Comparison of ENCODE assay signal across 1 cellular context in genomic region chr5:51384281-51384840, GRCh38.
TF ChIP-seq lines count a peak whose summit lies in the region.

No MANE protein-coding gene starts in this region.

TF ChIP-seq in SK-N-SH treated with all-trans-retinoic acid at 6 μM for 48 hours, 23 proteins besides CTCF, POLR2A, EP300 and RAD21 (continued from another document):
- TF ChIP-seq PATZ1 (CRISPR knock-in tag; IDR thresholded peaks at IDR 0.05; ENCODE audit: borderline replicate concordance) (no peak), TOX (CRISPR knock-in tag; IDR thresholded peaks at IDR 0.05; ENCODE audit: borderline replicate concordance) (no peak), POU6F1 (CRISPR knock-in tag; IDR thresholded peaks at IDR 0.05; ENCODE audit: borderline replicate concordance, low read depth) (no peak), ZNF8 (CRISPR knock-in tag; IDR thresholded peaks at IDR 0.05) (no peak), ZFP30 (CRISPR knock-in tag; IDR thresholded peaks at IDR 0.05) (no peak), OSR1 (CRISPR knock-in tag; IDR thresholded peaks at IDR 0.05) (no peak)
